Comparison of ENCODE assay signal across 25 cellular contexts in the genomic region with DNA sequence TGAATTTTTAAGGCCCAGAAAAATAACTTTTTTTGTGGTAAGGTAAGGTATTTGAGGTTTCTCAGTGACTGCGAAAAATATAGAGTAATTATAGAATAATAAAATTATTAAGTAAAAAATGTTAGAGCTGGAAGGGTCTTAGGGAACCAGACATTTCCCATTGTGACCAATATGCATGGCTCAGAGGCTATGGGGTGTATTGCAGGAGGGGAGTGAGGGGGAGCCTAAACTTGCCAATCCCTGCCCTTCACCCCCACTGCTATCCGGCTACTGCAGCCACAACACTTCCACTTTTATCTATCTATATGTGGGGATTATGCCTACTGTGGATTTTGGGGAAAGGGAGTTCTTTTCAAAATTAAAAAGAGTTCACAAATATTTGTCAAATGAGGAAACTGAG.
"Had no signal": no experiment of that assay in that cellular context is flagged by ENCODE, and none has a peak within 500 bp of the region (broad histone marks: within the 10 kb centered on the region; RNA-seq: fewer than 3 reads in every experiment).

No MANE protein-coding gene starts in this region.

- H3K27me3 ChIP-seq: esophagus squamous epithelium, gastroesophageal sphincter, hepatocyte, neural progenitor cell, ovary, right atrium auricular region, sigmoid colon, testis, tibial nerve, upper lobe of right lung, vagina had no signal

- H3K27ac Mint-ChIP-seq: memory B cell; mesothelial cell of epicardium; natural killer cell; neural progenitor cell; stimulated activated naive B cell treated with anti-CD40 and anti-IgM and Interleukin-4, amounts not matched to agents 10 μg/mL and 1 μg/mL and 100 μg/mL, for 72 hours; stimulated activated naive CD8-positive, alpha-beta T cell treated with anti-CD3 and anti-CD28 coated beads, Interleukin-15, amount 100 ng/mL, for 72 hours had no signal

- H3K79me2 ChIP-seq: hepatocyte had no signal

- DNase-seq: esophagus squamous epithelium; foreskin fibroblast; kidney; left cardiac atrium; left ventricle myocardium inferior; lower lobe of right lung; natural killer cell; nucleus accumbens; ovary; sigmoid colon; stimulated activated CD4-positive, alpha-beta T cell treated with anti-CD3 and anti-CD28 coated beads, Interleukin-2, amount 100 ng/mL, for 24 hours; stimulated activated CD4-positive, alpha-beta T cell treated with anti-CD3 and anti-CD28 coated beads, Interleukin-4, amount 100 ng/mL, for 4 hours; stimulated activated naive B cell treated with anti-CD40 and anti-IgM and Interleukin-4, amounts not matched to agents 10 μg/mL and 1 μg/mL and 100 μg/mL, for 72 hours; stimulated activated naive CD8-positive, alpha-beta T cell treated with anti-CD3 and anti-CD28 coated beads, Interleukin-15, amount 100 ng/mL, for 72 hours; testis; upper lobe of right lung had no signal

- H3K36me3 ChIP-seq: esophagus squamous epithelium, gastroesophageal sphincter, left ventricle myocardium inferior, lower lobe of right lung, neural progenitor cell, ovary, right atrium auricular region, sigmoid colon, tibial nerve, upper lobe of right lung, vagina had no signal

- H3K4me3 Mint-ChIP-seq: memory B cell; mesothelial cell of epicardium; natural killer cell; neural progenitor cell; stimulated activated naive B cell treated with anti-CD40 and anti-IgM and Interleukin-4, amounts not matched to agents 10 μg/mL and 1 μg/mL and 100 μg/mL, for 72 hours; stimulated activated naive CD8-positive, alpha-beta T cell treated with anti-CD3 and anti-CD28 coated beads, Interleukin-15, amount 100 ng/mL, for 72 hours had no signal

- H3K9me3 Mint-ChIP-seq: memory B cell; mesothelial cell of epicardium; natural killer cell; neural progenitor cell; stimulated activated naive B cell treated with anti-CD40 and anti-IgM and Interleukin-4, amounts not matched to agents 10 μg/mL and 1 μg/mL and 100 μg/mL, for 72 hours; stimulated activated naive CD8-positive, alpha-beta T cell treated with anti-CD3 and anti-CD28 coated beads, Interleukin-15, amount 100 ng/mL, for 72 hours had no signal

- H3K36me3 Mint-ChIP-seq: memory B cell; mesothelial cell of epicardium; natural killer cell; neural progenitor cell; stimulated activated naive B cell treated with anti-CD40 and anti-IgM and Interleukin-4, amounts not matched to agents 10 μg/mL and 1 μg/mL and 100 μg/mL, for 72 hours had no signal

- H3K4me3 ChIP-seq: esophagus squamous epithelium, gastroesophageal sphincter, hepatocyte, left ventricle myocardium inferior, lower lobe of right lung, neural progenitor cell, ovary, right atrium auricular region, sigmoid colon, skin epidermis, testis, tibial nerve, upper lobe of right lung, vagina had no signal

- H3K9me3 ChIP-seq: esophagus squamous epithelium, gastroesophageal sphincter, left ventricle myocardium inferior, lower lobe of right lung, ovary, right atrium auricular region, sigmoid colon, testis, tibial nerve, upper lobe of right lung, vagina had no signal

- H3K27me3 Mint-ChIP-seq: stimulated activated naive B cell treated with anti-CD40 and anti-IgM and Interleukin-4, amounts not matched to agents 10 μg/mL and 1 μg/mL and 100 μg/mL, for 72 hours; stimulated activated naive CD8-positive, alpha-beta T cell treated with anti-CD3 and anti-CD28 coated beads, Interleukin-15, amount 100 ng/mL, for 72 hours had no signal

- H3K4me1 ChIP-seq: gastroesophageal sphincter, testis had no signal

- H3K4me2 ChIP-seq: hepatocyte, neural progenitor cell had no signal

- H3K4me1 Mint-ChIP-seq: natural killer cell had no signal

- H3K27ac ChIP-seq: esophagus squamous epithelium, gastroesophageal sphincter, hepatocyte, left ventricle myocardium inferior, lower lobe of right lung, neural progenitor cell, ovary, right atrium auricular region, sigmoid colon, skin epidermis, testis, tibial nerve, upper lobe of right lung, vagina had no signal

- H2AFZ ChIP-seq: hepatocyte, neural progenitor cell had no signal

- ATAC-seq: gastroesophageal sphincter; left cardiac atrium; lower lobe of right lung; natural killer cell; stimulated activated naive B cell treated with anti-CD40 and anti-IgM and Interleukin-4, amounts not matched to agents 10 μg/mL and 1 μg/mL and 100 μg/mL, for 72 hours; stimulated activated naive CD8-positive, alpha-beta T cell treated with anti-CD3 and anti-CD28 coated beads, Interleukin-15, amount 100 ng/mL, for 72 hours; upper lobe of right lung had no signal
